In genomic region chr1:110262846-110263631, GRCh38 we compare ENCODE assay signal across 15 cellular contexts. TPM values are rescaled to one million over a fixed set of nuclear protein-coding genes. Genes with fewer than 3 reads are reported as not detected.
DNase-seq lines count a peak whose midpoint lies in the region; ATAC-seq and TF ChIP-seq lines count a peak whose summit lies in the region.
"Had no signal": no experiment of that assay in that cellular context is flagged by ENCODE, and none has a peak within 500 bp of the region (broad histone marks: within the 10 kb centered on the region; RNA-seq: fewer than 3 reads in every experiment).

No MANE protein-coding gene starts in this region.

- H3K36me3 Mint-ChIP-seq in activated CD4-positive, alpha-beta T cell treated with anti-CD3 and anti-CD28 coated beads for 36 hours (ENCODE audit: low read depth), result no peaks in the 10 kb centered on the region
- no peaks in the 10 kb centered on the region for H3K36me3 Mint-ChIP-seq in T-helper 17 cell (ENCODE audit: low read depth)
- H3K36me3 Mint-ChIP-seq: activated naive CD8-positive, alpha-beta T cell; mesothelial cell of epicardium had no signal

- H3K4me3 ChIP-seq in lung, result no peak overlapping the region
- no peak overlapping the region for H3K4me3 ChIP-seq in dorsolateral prefrontal cortex
- H3K4me3 ChIP-seq in spleen, result no peak overlapping the region
- H3K4me3 ChIP-seq: esophagus squamous epithelium had no signal

- WGBS in lung, 2 donors, result 62 to 69% methylated on average over 9 of the region's 9 CpGs
- WGBS in spleen, 5 donors, result 69 to 82% (median 72%) methylated on average over 9 of the region's 9 CpGs

- TF ChIP-seq CTCF in lung (IDR thresholded peaks at IDR 0.05; ENCODE audit: control extremely low read depth, extremely low read depth) (no peak), dorsolateral prefrontal cortex (IDR thresholded peaks at IDR 0.05 in 54 of 56, conservative IDR thresholded peaks at IDR 0.05 in 2 of 56; ENCODE audit: low read depth in 1 of 56, partially characterized antibody in 56 of 56) (no peak), spleen (IDR thresholded peaks at IDR 0.05 in 8 of 11, conservative IDR thresholded peaks at IDR 0.05 in 3 of 11) (no peak)

- no peak for TF ChIP-seq POLR2A in spleen (IDR thresholded peaks at IDR 0.05)

- H3K9me3 Mint-ChIP-seq in activated CD4-positive, alpha-beta T cell treated with anti-CD3 and anti-CD28 coated beads for 36 hours (ENCODE audit: low read depth), result no peaks in the 10 kb centered on the region
- H3K9me3 Mint-ChIP-seq: mesothelial cell of epicardium had no signal

- no peaks in the 10 kb centered on the region for H3K4me1 Mint-ChIP-seq in activated CD4-positive, alpha-beta T cell treated with anti-CD3 and anti-CD28 coated beads for 36 hours
- H3K4me1 Mint-ChIP-seq in T-helper 17 cell, result peaks cover 5% of the 10 kb centered on the region

- no peak overlapping the region for H3K4me3 Mint-ChIP-seq in activated CD4-positive, alpha-beta T cell treated with anti-CD3 and anti-CD28 coated beads for 36 hours
- H3K4me3 Mint-ChIP-seq in T-helper 17 cell, result no peak overlapping the region
- H3K4me3 Mint-ChIP-seq: activated naive CD8-positive, alpha-beta T cell; mesothelial cell of epicardium had no signal

- intact Hi-C loops in activated CD4-positive, alpha-beta T cell treated with anti-CD3 and anti-CD28 coated beads for 36 hours (cut with DNase I, micrococcal nuclease), result loop anchor here in 1 of 2 experiments (2.0 kb wide), 1 partner anchor 52 kb away; the partner anchor contains the start of gene KCNC4
- intact Hi-C loops in dorsolateral prefrontal cortex (cut with DNase I), result no loop called here
- intact Hi-C loops in spleen (cut with DNase I; ENCODE audit: low total_unique reads), result no loop called here

- no peak overlapping the region for H3K27ac Mint-ChIP-seq in activated CD4-positive, alpha-beta T cell treated with anti-CD3 and anti-CD28 coated beads for 36 hours
- peak overlapping the region; percentile 37 for H3K27ac Mint-ChIP-seq in T-helper 17 cell
- H3K27ac Mint-ChIP-seq: activated naive CD8-positive, alpha-beta T cell; mesothelial cell of epicardium had no signal

- H3K36me3 ChIP-seq in lung (ENCODE audit: control insufficient read depth in 2 of 2, insufficient read depth in 2 of 2, low read length in 2 of 2) (no peaks in the 10 kb centered on the region), spleen (no peaks in the 10 kb centered on the region)
- H3K36me3 ChIP-seq: esophagus squamous epithelium had no signal

- H3K27me3 Mint-ChIP-seq in activated CD4-positive, alpha-beta T cell treated with anti-CD3 and anti-CD28 coated beads for 36 hours, result peaks cover 1% of the 10 kb centered on the region
- H3K27me3 Mint-ChIP-seq in T-helper 17 cell, result peaks cover 25% of the 10 kb centered on the region

- H3K4me1 ChIP-seq in lung (ENCODE audit: control insufficient read depth in 2 of 2, insufficient read depth in 2 of 2, low read length in 2 of 2), result peaks cover 2 to 3% of the 10 kb centered on the region in 2 donors
- peaks cover 0 to 52% (median 15%) of the 10 kb centered on the region in 6 donors for H3K4me1 ChIP-seq in spleen

- no peaks in the 10 kb centered on the region for H3K9me3 ChIP-seq in T-helper 17 cell (ENCODE audit: control insufficient read depth, low read length, poor library complexity, severe bottlenecking)
- no peaks in the 10 kb centered on the region for H3K9me3 ChIP-seq in lung (ENCODE audit: control insufficient read depth in 2 of 2, insufficient read depth in 1 of 2, low read length in 1 of 2)
- H3K9me3 ChIP-seq in spleen, result no peaks in the 10 kb centered on the region
- H3K9me3 ChIP-seq: esophagus squamous epithelium had no signal

- CTCF ChIA-PET in activated CD4-positive, alpha-beta T cell treated with anti-CD3 and anti-CD28 coated beads for 36 hours (lab: Charles Lee), result interaction anchor here (0.7 to 1.5 kb wide), 4 partner anchors 53 to 1511 kb away, joined by 3 to 10 read pairs (median 4); partner anchors contain the start of gene KCNC4

- H3K27me3 ChIP-seq in lung (ENCODE audit: control insufficient read depth, insufficient read depth), result no peaks in the 10 kb centered on the region
- H3K27me3 ChIP-seq in dorsolateral prefrontal cortex, result peaks cover 0 to 4% (median 0%) of the 10 kb centered on the region in 45 donors
- H3K27me3 ChIP-seq in spleen (replicated peaks in 1 of 7), result no peaks in the 10 kb centered on the region
- H3K27me3 ChIP-seq: esophagus squamous epithelium had no signal

- POLR2A ChIA-PET in activated CD4-positive, alpha-beta T cell treated with anti-CD3 and anti-CD28 coated beads for 36 hours (lab: Charles Lee), result no interaction called here

- DNase-seq in activated CD4-positive, alpha-beta T cell treated with anti-CD3 and anti-CD28 coated beads for 36 hours, result peak; percentile 36
- DNase-seq in activated CD4-positive, alpha-beta T cell treated with anti-CD3 and anti-CD28 coated beads for 4 hours, result no peak
- DNase-seq in T-helper 17 cell (no peak), lung (ENCODE audit: low spot score) (no peak), AG08396 (ENCODE audit: low spot score) (no peak), dorsolateral prefrontal cortex (no peak), spleen (no peak)
- DNase-seq: ACHN, cerebellar nuclear complex, esophagus squamous epithelium, NCI-H2029, SW 1271 had no signal

- peak; percentile 91 for ATAC-seq in activated CD4-positive, alpha-beta T cell treated with anti-CD3 and anti-CD28 coated beads for 36 hours
- ATAC-seq in GM19463 (IDR thresholded peaks at IDR 0.05; ENCODE audit: unreplicated experiment) (peak; percentile 47), T-helper 17 cell (peak; percentile 56), lung (ENCODE audit: insufficient read depth, low FRiP score) (peak; percentile 53)

- H3K27ac ChIP-seq in lung (ENCODE audit: low read depth in 1 of 2, low read length in 1 of 2), result peak overlapping the region in 1 of 2 donors; percentile 26
- H3K27ac ChIP-seq in dorsolateral prefrontal cortex, result no peak overlapping the region
- H3K27ac ChIP-seq in spleen, result no peak overlapping the region
- H3K27ac ChIP-seq: esophagus squamous epithelium had no signal

RNA-seq across cellular contexts. Expression of gene KCNC4, which starts 52.9 kb away (rescaled TPM):
- 10 to 100 TPM; 13.9 to 14.3 TPM for total RNA-seq in activated CD4-positive, alpha-beta T cell treated with anti-CD3 and anti-CD28 coated beads for 36 hours
- total RNA-seq in T-helper 17 cell (10 to 100 TPM; 12.2 to 14.7 TPM), lung (1 to 10 TPM; 3.8 to 9.2 TPM), dorsolateral prefrontal cortex (10 to 100 TPM; 16.2 to 73.4 (median 46.6) TPM), spleen (10 to 100 TPM in 5 of 7 donors, 1 to 10 TPM in 2; 9.8 to 22.1 (median 14.8) TPM)
- polyA plus RNA-seq in lung (1 to 10 TPM; 3.1 to 3.2 TPM), spleen (1 to 10 TPM; 1.4 to 3.7 (median 2.1) TPM)
